ENCODE assay signal across 9 cellular contexts in genomic region chr1:53727461-53727860, GRCh38.
"Had no signal": no experiment of that assay in that cellular context is flagged by ENCODE, and none has a peak within 500 bp of the region (broad histone marks: within the 10 kb centered on the region; RNA-seq: fewer than 3 reads in every experiment).

No MANE protein-coding gene starts in this region.

- H3K27ac ChIP-seq: GM23248 had no signal

- H2AFZ ChIP-seq: GM23248, GM23338 had no signal

- H3K4me3 Mint-ChIP-seq: GM23338, H9, HFFc6 had no signal

- H3K36me3 ChIP-seq: HAP-1 had no signal

- ATAC-seq: GM23338, HCT116 had no signal

- DNase-seq: GM23248, GOT3, H7, H9, HCEC 1CT, HFFc6 had no signal

- H3K9me3 ChIP-seq: HAP-1 had no signal

- H3K4me1 ChIP-seq: HAP-1 had no signal

- H3K9me3 Mint-ChIP-seq: GM23338, H9, HFFc6 had no signal

- H3K4me3 ChIP-seq: GM23248, GM23338, HAP-1 had no signal

- H3K4me2 ChIP-seq: GM23338 had no signal

- H3K27ac Mint-ChIP-seq: GM23338, H9, HFFc6 had no signal

- H3K9ac ChIP-seq: GM23248 had no signal
